Comparison of ENCODE assay signal across 35 cellular contexts in genomic region chr11:42762348-42762747, GRCh38.
"Had no signal": no experiment of that assay in that cellular context is flagged by ENCODE, and none has a peak within 500 bp of the region (broad histone marks: within the 10 kb centered on the region; RNA-seq: fewer than 3 reads in every experiment).

No MANE protein-coding gene starts in this region.

- H3K4me2 ChIP-seq: PC-9 had no signal

- H3K4me3 Mint-ChIP-seq: activated B cell treated with CpG ODN at 0.5 μM for 24 hours; activated CD4-positive, alpha-beta memory T cell treated with anti-CD3 and anti-CD28 coated beads for 36 hours; activated naive CD4-positive, alpha-beta T cell treated with anti-CD3 and anti-CD28 coated beads, Interleukin-2, amount 10 ng/mL, durations not matched to agents 7 days and 5 days; activated naive CD8-positive, alpha-beta T cell; activated naive CD8-positive, alpha-beta T cell treated with anti-CD3 and anti-CD28 coated beads, Interleukin-2, amount 50 U/mL, for 24 hours; activated T-cell treated with anti-CD3 and anti-CD28 coated beads, Interleukin-2, amount 50 U/mL, for 4 hours; activated T-helper 1 cell treated with anti-CD3 and anti-CD28 coated beads, Interleukin-12 subunit alpha, Interleukin-12 subunit beta, Interleukin-2, Interleukin-4 antibody, amounts not matched to agents 30 ng/mL and 10 ng/mL and 1 ng/mL, durations not matched to agents 14 hours and 24 hours and 36 hours; brain had no signal

- FAIRE-seq: bronchial epithelial cell, RCC 7860 had no signal

- H3K36me3 Mint-ChIP-seq: activated CD4-positive, alpha-beta memory T cell treated with anti-CD3 and anti-CD28 coated beads for 36 hours; activated naive CD4-positive, alpha-beta T cell treated with anti-CD3 and anti-CD28 coated beads, Interleukin-2, amount 10 ng/mL, durations not matched to agents 7 days and 5 days; activated naive CD8-positive, alpha-beta T cell; brain had no signal

- H3K4me1 Mint-ChIP-seq: activated B cell treated with CpG ODN at 0.5 μM for 24 hours; activated naive CD4-positive, alpha-beta T cell treated with anti-CD3 and anti-CD28 coated beads, Interleukin-2, amount 10 ng/mL, durations not matched to agents 7 days and 5 days; activated naive CD8-positive, alpha-beta T cell treated with anti-CD3 and anti-CD28 coated beads, Interleukin-2, amount 50 U/mL, for 24 hours; brain had no signal

- H3K9me3 Mint-ChIP-seq: activated B cell treated with CpG ODN at 0.5 μM for 24 hours; activated T-cell treated with anti-CD3 and anti-CD28 coated beads, Interleukin-2, amount 50 U/mL, for 4 hours; brain had no signal

- DNase-seq: activated B cell treated with CpG ODN at 0.5 μM for 24 hours; activated CD4-positive, alpha-beta memory T cell treated with anti-CD3 and anti-CD28 coated beads for 36 hours; activated CD4-positive, alpha-beta T cell treated with anti-CD3 and anti-CD28 coated beads for 4 hours; activated CD4-positive, alpha-beta T cell treated with anti-CD3 and anti-CD28 coated beads, Interleukin-2, amount 50 U/mL, for 1 hour; activated CD4-positive, CD25-positive, alpha-beta regulatory T cell treated with anti-CD3 and anti-CD28 coated beads, Interleukin-2, amount 50 U/mL, for 72 hours; activated CD8-positive, alpha-beta memory T cell treated with anti-CD3 and anti-CD28 coated beads, Interleukin-2, amount 50 U/mL, for 4 hours; activated effector memory CD4-positive, alpha-beta T cell treated with Interleukin-2 at 50 U/mL for 16 hours; activated naive CD4-positive, alpha-beta T cell treated with anti-CD3 and anti-CD28 coated beads, Interleukin-2, amount 10 ng/mL, durations not matched to agents 7 days and 5 days; activated naive CD8-positive, alpha-beta T cell treated with anti-CD3 and anti-CD28 coated beads, Interleukin-2, amount 50 U/mL, for 24 hours; activated T-cell treated with anti-CD3 and anti-CD28 coated beads for 4 hours; activated T-cell treated with anti-CD3 and anti-CD28 coated beads, Interleukin-2, amount 50 U/mL, for 4 hours; anterior cingulate cortex; central memory CD4-positive, alpha-beta T cell; Karpas-422; KBM-7; NCI-H1105; NCI-H1417 treated with DMSO at 0.1 percent for 48 hours; NCI-H1694; NCI-H1930; NCI-H2081 treated with DMSO at 0.1 percent for 48 hours; NCI-H226; NCI-H446 treated with DMSO at 0.1 percent for 48 hours; NCI-H524 treated with DMSO at 0.1 percent for 48 hours; PC-9; SIG-M5; SW 1271; T-helper 1 cell; T-helper 2 cell; T-helper 9 cell had no signal

- H3K27ac ChIP-seq: PC-9, RWPE1 had no signal

- H2AFZ ChIP-seq: PC-9 had no signal

- H3K27ac Mint-ChIP-seq: activated B cell treated with CpG ODN at 0.5 μM for 24 hours; activated CD4-positive, alpha-beta memory T cell treated with anti-CD3 and anti-CD28 coated beads for 36 hours; activated naive CD4-positive, alpha-beta T cell treated with anti-CD3 and anti-CD28 coated beads, Interleukin-2, amount 10 ng/mL, durations not matched to agents 7 days and 5 days; activated naive CD8-positive, alpha-beta T cell; activated naive CD8-positive, alpha-beta T cell treated with anti-CD3 and anti-CD28 coated beads, Interleukin-2, amount 50 U/mL, for 24 hours; activated T-helper 1 cell treated with anti-CD3 and anti-CD28 coated beads, Interleukin-12 subunit alpha, Interleukin-12 subunit beta, Interleukin-2, Interleukin-4 antibody, amounts not matched to agents 30 ng/mL and 10 ng/mL and 1 ng/mL, durations not matched to agents 14 hours and 24 hours and 36 hours; brain had no signal

- H3K27me3 Mint-ChIP-seq: activated B cell treated with CpG ODN at 0.5 μM for 24 hours; activated CD4-positive, alpha-beta memory T cell treated with anti-CD3 and anti-CD28 coated beads for 36 hours; activated naive CD4-positive, alpha-beta T cell treated with anti-CD3 and anti-CD28 coated beads, Interleukin-2, amount 10 ng/mL, durations not matched to agents 7 days and 5 days; activated naive CD8-positive, alpha-beta T cell treated with anti-CD3 and anti-CD28 coated beads, Interleukin-2, amount 50 U/mL, for 24 hours had no signal

- H3K4me3 ChIP-seq: PC-9 had no signal
